11 cellular contexts compared by ENCODE assay signal in the genomic region with DNA sequence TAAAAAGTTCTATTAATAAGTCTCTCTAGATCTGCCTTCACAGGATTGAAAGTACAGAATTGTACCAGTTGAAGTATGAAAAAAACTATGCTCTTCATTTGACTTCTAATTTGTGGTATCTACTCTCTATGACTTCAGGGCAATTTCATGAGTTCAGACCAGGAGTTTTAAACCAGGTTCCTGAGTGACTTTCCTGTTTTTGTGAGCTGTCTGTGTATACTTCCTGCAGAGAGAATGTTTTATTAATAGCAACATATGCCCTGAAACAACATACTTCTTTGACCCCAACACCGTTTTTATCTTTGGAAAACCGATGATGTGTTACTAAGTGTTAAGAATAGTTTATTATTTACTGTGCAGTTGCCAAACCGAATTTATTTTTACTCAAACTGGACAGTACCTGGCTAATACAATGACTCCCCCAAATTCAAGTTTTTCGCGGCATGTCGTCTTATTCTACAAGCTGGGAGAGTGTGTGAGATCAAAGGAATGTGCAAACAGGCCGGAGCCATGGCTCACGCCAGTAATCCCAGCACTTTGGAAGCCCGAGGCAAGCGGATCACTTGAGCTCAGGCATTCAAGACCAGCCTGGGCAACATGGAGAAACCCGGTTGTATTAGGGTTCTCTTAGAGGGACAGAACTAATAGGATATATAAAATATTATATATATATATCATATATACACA. TPM values are rescaled to one million over a fixed set of nuclear protein-coding genes. Genes with fewer than 3 reads are reported as not detected.
DNase-seq lines count a peak whose midpoint lies in the region; ATAC-seq and TF ChIP-seq lines count a peak whose summit lies in the region.
"Had no signal": no experiment of that assay in that cellular context is flagged by ENCODE, and none has a peak within 500 bp of the region (broad histone marks: within the 10 kb centered on the region; RNA-seq: fewer than 3 reads in every experiment).

No MANE protein-coding gene starts in this region.

- peak overlapping the region; percentile 63 for H3K27ac Mint-ChIP-seq in activated T-helper 17 cell treated with anti-CD3 and anti-CD28 coated beads, Interleukin-2, amount 50 U/mL, for 72 hours
- H3K27ac Mint-ChIP-seq: natural killer cell had no signal

- no peak for TF ChIP-seq CTCF in esophagus squamous epithelium (IDR thresholded peaks at IDR 0.05)

- H3K4me1 ChIP-seq in ACC112 (ENCODE audit: control insufficient read depth, insufficient read depth, low read length, unreplicated experiment) (peaks cover 16% of the 10 kb centered on the region), esophagus squamous epithelium (no peaks in the 10 kb centered on the region)

- H3K27me3 ChIP-seq in ACC112 (ENCODE audit: insufficient read depth, low read length) = no peaks in the 10 kb centered on the region
- no peaks in the 10 kb centered on the region for H3K27me3 ChIP-seq in esophagus squamous epithelium

- H3K36me3 ChIP-seq in ACC112 (ENCODE audit: insufficient read depth, low read length) (no peaks in the 10 kb centered on the region), esophagus squamous epithelium (no peaks in the 10 kb centered on the region)

- H3K27me3 Mint-ChIP-seq in activated T-helper 17 cell treated with anti-CD3 and anti-CD28 coated beads, Interleukin-2, amount 50 U/mL, for 72 hours = no peaks in the 10 kb centered on the region

- H2AFZ ChIP-seq in ACC112 (ENCODE audit: low read length, unreplicated experiment) = peak overlapping the region; percentile 39

- H3K9me3 ChIP-seq in esophagus squamous epithelium = no peaks in the 10 kb centered on the region

- no peaks in the 10 kb centered on the region for H3K36me3 Mint-ChIP-seq in activated T-helper 17 cell treated with anti-CD3 and anti-CD28 coated beads, Interleukin-2, amount 50 U/mL, for 72 hours (ENCODE audit: low read depth)
- H3K36me3 Mint-ChIP-seq: natural killer cell had no signal

- no peak for ATAC-seq in activated T-helper 17 cell treated with anti-CD3 and anti-CD28 coated beads, Interleukin-2, amount 50 U/mL, for 72 hours (replicated peaks)
- no peak for ATAC-seq in HG03442 (IDR thresholded peaks at IDR 0.05; ENCODE audit: unreplicated experiment)
- no peak for ATAC-seq in HG02870 (IDR thresholded peaks at IDR 0.05; ENCODE audit: unreplicated experiment)
- ATAC-seq: natural killer cell had no signal

- H3K4me1 Mint-ChIP-seq in activated T-helper 17 cell treated with anti-CD3 and anti-CD28 coated beads, Interleukin-2, amount 50 U/mL, for 72 hours = peaks cover 11% of the 10 kb centered on the region

- H3K79me2 ChIP-seq in ACC112 (ENCODE audit: control insufficient read depth, insufficient read depth, low read length, unreplicated experiment) = no peaks in the 10 kb centered on the region

- H3K27ac ChIP-seq in ACC112 (ENCODE audit: low read depth, low read length) = no peak overlapping the region
- H3K27ac ChIP-seq in esophagus squamous epithelium = no peak overlapping the region

- DNase-seq in EL = peak; percentile 38
- DNase-seq in kidney tubule cell (ENCODE audit: low spot score) = peak; percentile 65
- no peak for DNase-seq in GM19238 (ENCODE audit: insufficient read length, low spot score)
- DNase-seq in esophagus squamous epithelium (lab: John Stamatoyannopoulos, UW) = no peak
- DNase-seq: natural killer cell, NCI-H187 treated with DMSO at 0.1 percent for 48 hours had no signal

- H3K4me3 ChIP-seq in ACC112 (ENCODE audit: low read depth, low read length) (no peak overlapping the region), esophagus squamous epithelium (no peak overlapping the region)
- H3K4me3 ChIP-seq: smooth muscle cell had no signal

- 59 to 66% methylated on average over 11 of the region's 11 CpGs for WGBS in esophagus squamous epithelium, 2 donors

- H3K4me3 Mint-ChIP-seq in activated T-helper 17 cell treated with anti-CD3 and anti-CD28 coated beads, Interleukin-2, amount 50 U/mL, for 72 hours = peak overlapping the region; percentile 58
- H3K4me3 Mint-ChIP-seq: natural killer cell had no signal

- peaks cover 5% of the 10 kb centered on the region for H3K9me3 Mint-ChIP-seq in activated T-helper 17 cell treated with anti-CD3 and anti-CD28 coated beads, Interleukin-2, amount 50 U/mL, for 72 hours

- intact Hi-C loops in esophagus squamous epithelium (cut with DNase I) = no loop called here

- TF ChIP-seq POLR2A in esophagus squamous epithelium (IDR thresholded peaks at IDR 0.05) = no peak

RNA-seq across cellular contexts. Expression of gene ERBIN, which starts 58.7 kb away (rescaled TPM):
- total RNA-seq in activated T-helper 17 cell treated with anti-CD3 and anti-CD28 coated beads, Interleukin-2, amount 50 U/mL, for 72 hours = 10 to 100 TPM; 40.0 to 43.9 TPM
- total RNA-seq in esophagus squamous epithelium = 10 to 100 TPM; 27.4 to 62.6 (median 48.6) TPM

Comparison
In these comparisons a context has a peak if more than half of its experiments do, and no peak if none do; other contexts are left out.
1. DNase-seq: peak in EL (single experiment) and kidney tubule cell (single experiment); none in GM19238 (single experiment) and esophagus squamous epithelium (single experiment).